ENCODE assay signal across 1 cellular context in genomic region chr12:86122846-86123468, GRCh38.
TF ChIP-seq lines count a peak whose summit lies in the region.

No MANE protein-coding gene starts in this region.

TF ChIP-seq in IMR-90, 13 proteins besides CTCF, POLR2A, EP300 and RAD21:
- TF ChIP-seq, protein P1, sequence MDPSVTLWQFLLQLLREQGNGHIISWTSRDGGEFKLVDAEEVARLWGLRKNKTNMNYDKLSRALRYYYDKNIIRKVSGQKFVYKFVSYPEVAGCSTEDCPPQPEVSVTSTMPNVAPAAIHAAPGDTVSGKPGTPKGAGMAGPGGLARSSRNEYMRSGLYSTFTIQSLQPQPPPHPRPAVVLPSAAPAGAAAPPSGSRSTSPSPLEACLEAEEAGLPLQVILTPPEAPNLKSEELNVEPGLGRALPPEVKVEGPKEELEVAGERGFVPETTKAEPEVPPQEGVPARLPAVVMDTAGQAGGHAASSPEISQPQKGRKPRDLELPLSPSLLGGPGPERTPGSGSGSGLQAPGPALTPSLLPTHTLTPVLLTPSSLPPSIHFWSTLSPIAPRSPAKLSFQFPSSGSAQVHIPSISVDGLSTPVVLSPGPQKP (IDR thresholded peaks at IDR 0.05; ENCODE audit: borderline replicate concordance, low read depth, low read length), result no peak
- no peak for TF ChIP-seq MAFK (IDR thresholded peaks at IDR 0.05; ENCODE audit: low read depth, low read length)
- no peak for TF ChIP-seq BHLHE40 (IDR thresholded peaks at IDR 0.05; ENCODE audit: low read depth, low read length)
- TF ChIP-seq USF2 (IDR thresholded peaks at IDR 0.05; ENCODE audit: low read depth, low read length), result no peak
- TF ChIP-seq CHD1 (IDR thresholded peaks at IDR 0.05; ENCODE audit: low read depth, low read length), result no peak
- no peak for TF ChIP-seq MXI1 (IDR thresholded peaks at IDR 0.05; ENCODE audit: borderline replicate concordance, low read depth, low read length)
- no peak for TF ChIP-seq SMC3 (IDR thresholded peaks at IDR 0.05; ENCODE audit: low read depth, low read length)
- no peak for TF ChIP-seq FOS (IDR thresholded peaks at IDR 0.05; ENCODE audit: low read depth, low read length)
- TF ChIP-seq RCOR1 (IDR thresholded peaks at IDR 0.05; ENCODE audit: insufficient replicate concordance, low read length), result no peak
- no peak for TF ChIP-seq CEBPB (IDR thresholded peaks at IDR 0.05; ENCODE audit: low read depth, low read length)
- TF ChIP-seq RFX5 (IDR thresholded peaks at IDR 0.05; ENCODE audit: low read depth, low read length), result no peak
